34 cellular contexts compared by ENCODE assay signal in genomic region chr15:36658905-36659304, GRCh38.
DNase-seq lines count a peak whose midpoint lies in the region; ATAC-seq, FAIRE-seq and TF ChIP-seq lines count a peak whose summit lies in the region.
"Had no signal": no experiment of that assay in that cellular context is flagged by ENCODE, and none has a peak within 500 bp of the region (broad histone marks: within the 10 kb centered on the region; RNA-seq: fewer than 3 reads in every experiment).

No MANE protein-coding gene starts in this region.

- peak; percentile 71 for DNase-seq in NCI-H146 treated with DMSO at 0.1 percent for 48 hours (lab: John Stamatoyannopoulos, UW; ENCODE audit: unreplicated experiment)
- peak; percentile 6 for DNase-seq in NCI-H748 treated with DMSO at 0.1 percent for 48 hours (lab: John Stamatoyannopoulos, UW)
- DNase-seq in mesothelial cell of epicardium (ENCODE audit: low spot score in 2 of 2, unreplicated experiment in 2 of 2), result no peak
- no peak for DNase-seq in pancreas
- DNase-seq in ecto neural progenitor cell (ENCODE audit: low spot score), result no peak
- DNase-seq in immature natural killer cell, result no peak
- DNase-seq: activated CD4-positive, alpha-beta T cell treated with anti-CD3 and anti-CD28 coated beads, Interleukin-2, amount 50 U/mL, for 4 hours; activated CD8-positive, alpha-beta memory T cell treated with anti-CD3 and anti-CD28 coated beads, Interleukin-2, amount 10 ng/mL, durations not matched to agents 7 days and 5 days; activated gamma-delta T cell treated with Interleukin-2 at 50 U/mL for 16 hours; activated naive CD8-positive, alpha-beta T cell treated with anti-CD3 and anti-CD28 coated beads, Interleukin-2, amount 50 U/mL, for 24 hours; activated T-cell treated with anti-CD3 and anti-CD28 coated beads, Interleukin-2, amount 50 U/mL, for 4 hours; CD8-positive, alpha-beta memory T cell; effector memory CD8-positive, alpha-beta T cell; glutamatergic neuron; islet precursor cell; midbrain; naive thymus-derived CD4-positive, alpha-beta T cell; NCI-H187 treated with DMSO at 0.1 percent for 48 hours; NCI-H226; NK-92 treated with Interleukin-12 subunit alpha and Interleukin-12 subunit beta, amount 100 ng/mL, for 24 hours; occipital lobe; sigmoid colon; stimulated activated CD4-positive, alpha-beta T cell treated with anti-CD3 and anti-CD28 coated beads, Interleukin-12 subunit alpha, Interleukin-12 subunit beta, amount 100 ng/mL, for 4 hours; stimulated activated CD4-positive, alpha-beta T cell treated with anti-CD3 and anti-CD28 coated beads, Interleukin-4, amount 100 ng/mL, for 1 hour; T-helper 17 cell had no signal

- H3K4me1 ChIP-seq in HEK293 (ENCODE audit: control insufficient read depth, insufficient read depth, low read length) (0 out of 2 replicates have a peak, but pooled peaks cover 7% of the 10 kb centered on the region), pancreas (no peaks in the 10 kb centered on the region)
- H3K4me1 ChIP-seq: tibial nerve had no signal

- H3K27me3 Mint-ChIP-seq in mesothelial cell of epicardium (ENCODE audit: low read depth) (no peaks in the 10 kb centered on the region), immature natural killer cell (ENCODE audit: low read depth in 3 of 3) (no peaks in the 10 kb centered on the region)
- H3K27me3 Mint-ChIP-seq: activated CD8-positive, alpha-beta memory T cell treated with anti-CD3 and anti-CD28 coated beads, Interleukin-2, amount 10 ng/mL, durations not matched to agents 7 days and 5 days; activated naive CD8-positive, alpha-beta T cell treated with anti-CD3 and anti-CD28 coated beads, Interleukin-2, amount 50 U/mL, for 24 hours; CD8-positive, alpha-beta memory T cell; effector memory CD8-positive, alpha-beta T cell; naive thymus-derived CD4-positive, alpha-beta T cell; T-helper 17 cell had no signal

- no peak overlapping the region for H3K4me3 ChIP-seq in HEK293 (ENCODE audit: low read depth, low read length)
- no peak overlapping the region for H3K4me3 ChIP-seq in pancreas
- H3K4me3 ChIP-seq: coronary artery, HAP-1, sigmoid colon, tibial nerve had no signal

- intact Hi-C loops in pancreas (cut with DNase I), result no loop called here

- H3K4me1 Mint-ChIP-seq in mesothelial cell of epicardium (peaks cover 65% of the 10 kb centered on the region), immature natural killer cell (no peaks in the 10 kb centered on the region)
- H3K4me1 Mint-ChIP-seq: activated CD8-positive, alpha-beta memory T cell treated with anti-CD3 and anti-CD28 coated beads, Interleukin-2, amount 10 ng/mL, durations not matched to agents 7 days and 5 days; activated naive CD8-positive, alpha-beta T cell treated with anti-CD3 and anti-CD28 coated beads, Interleukin-2, amount 50 U/mL, for 24 hours; CD8-positive, alpha-beta memory T cell; naive thymus-derived CD4-positive, alpha-beta T cell; T-helper 17 cell had no signal

- H3K36me3 Mint-ChIP-seq in mesothelial cell of epicardium (peaks cover 13% of the 10 kb centered on the region), immature natural killer cell (peaks cover 35 to 36% (median 36%) of the 10 kb centered on the region in 3 donors)

- no peak for TF ChIP-seq CTCF in HEK293 (tag by site-specific recombination; IDR thresholded peaks at IDR 0.05)
- no peak for TF ChIP-seq CTCF in mesothelial cell of epicardium (IDR thresholded peaks at IDR 0.05; ENCODE audit: unreplicated experiment)
- TF ChIP-seq CTCF in pancreas (IDR thresholded peaks at IDR 0.05), result no peak

- H3K9me3 Mint-ChIP-seq in mesothelial cell of epicardium (peaks cover 10% of the 10 kb centered on the region), immature natural killer cell (no peaks in the 10 kb centered on the region)
- H3K9me3 Mint-ChIP-seq: activated T-cell treated with anti-CD3 and anti-CD28 coated beads, Interleukin-2, amount 50 U/mL, for 4 hours had no signal

- H3K9me3 ChIP-seq in HEK293 (ENCODE audit: control insufficient read depth, insufficient read depth, low read depth, low read length) (no peaks in the 10 kb centered on the region), pancreas (no peaks in the 10 kb centered on the region)
- H3K9me3 ChIP-seq: HAP-1, sigmoid colon, tibial nerve had no signal

- H3K27ac ChIP-seq in HEK293 (ENCODE audit: extremely low read depth, low read depth, low read length) (no peak overlapping the region), pancreas (no peak overlapping the region)
- H3K27ac ChIP-seq: coronary artery, sigmoid colon, SK-N-MC, tibial nerve had no signal

- POLR2A ChIA-PET in HEK293 (lab: Yijun Ruan, JAX), result no interaction called here

- no peak for ATAC-seq in pancreas
- ATAC-seq: activated CD4-positive, CD25-positive, alpha-beta regulatory T cell treated with anti-CD3 and anti-CD28 coated beads, Interleukin-2, amount 50 U/mL, for 24 hours; activated CD8-positive, alpha-beta memory T cell treated with anti-CD3 and anti-CD28 coated beads, Interleukin-2, amount 10 ng/mL, durations not matched to agents 7 days and 5 days; activated naive CD8-positive, alpha-beta T cell treated with anti-CD3 and anti-CD28 coated beads, Interleukin-2, amount 50 U/mL, for 24 hours; activated T-cell treated with anti-CD3 and anti-CD28 coated beads, Interleukin-2, amount 50 U/mL, for 4 hours; effector memory CD8-positive, alpha-beta T cell; HepG2; naive thymus-derived CD4-positive, alpha-beta T cell; T-helper 17 cell had no signal

- H3K36me3 ChIP-seq in HEK293 (ENCODE audit: control insufficient read depth in 2 of 2, insufficient read depth in 1 of 2, low read length in 2 of 2) (no peaks in the 10 kb centered on the region), pancreas (no peaks in the 10 kb centered on the region)
- H3K36me3 ChIP-seq: HAP-1, sigmoid colon had no signal

- H3K27me3 ChIP-seq in pancreas, result no peaks in the 10 kb centered on the region
- H3K27me3 ChIP-seq: sigmoid colon, tibial nerve had no signal

- 40 to 45% methylated on average over 3 of the region's 3 CpGs for WGBS in pancreas, 2 donors

- H3K4me3 Mint-ChIP-seq in mesothelial cell of epicardium (no peak overlapping the region), immature natural killer cell (no peak overlapping the region)
- H3K4me3 Mint-ChIP-seq: activated CD8-positive, alpha-beta memory T cell treated with anti-CD3 and anti-CD28 coated beads, Interleukin-2, amount 10 ng/mL, durations not matched to agents 7 days and 5 days; activated naive CD8-positive, alpha-beta T cell treated with anti-CD3 and anti-CD28 coated beads, Interleukin-2, amount 50 U/mL, for 24 hours; activated T-cell treated with anti-CD3 and anti-CD28 coated beads, Interleukin-2, amount 50 U/mL, for 4 hours; CD8-positive, alpha-beta memory T cell; effector memory CD8-positive, alpha-beta T cell; naive thymus-derived CD4-positive, alpha-beta T cell; T-helper 17 cell had no signal

- H3K27ac Mint-ChIP-seq in mesothelial cell of epicardium (peak overlapping the region; percentile 92), immature natural killer cell (no peak overlapping the region)
- H3K27ac Mint-ChIP-seq: activated CD8-positive, alpha-beta memory T cell treated with anti-CD3 and anti-CD28 coated beads, Interleukin-2, amount 10 ng/mL, durations not matched to agents 7 days and 5 days; activated naive CD8-positive, alpha-beta T cell treated with anti-CD3 and anti-CD28 coated beads, Interleukin-2, amount 50 U/mL, for 24 hours; CD8-positive, alpha-beta memory T cell; effector memory CD8-positive, alpha-beta T cell; T-helper 17 cell had no signal

- CTCF ChIA-PET in HEK293 (lab: Yijun Ruan, JAX), result no interaction called here

- no peak for FAIRE-seq in pancreas (lab: Jason Lieb, UNC)
- FAIRE-seq: GM18507, HepG2, TTC549 had no signal

TF ChIP-seq in HEK293, 187 proteins besides CTCF, POLR2A, EP300 and RAD21:
- TF ChIP-seq MYNN (tag by site-specific recombination; IDR thresholded peaks at IDR 0.05; ENCODE audit: borderline replicate concordance), result peak; percentile 71
- no peak for TF ChIP-seq ZNF843 (tag by site-specific recombination; IDR thresholded peaks at IDR 0.05)

Comparison
In these comparisons a context has a peak if more than half of its experiments do, and no peak if none do; other contexts are left out.
1. DNase-seq: peak in NCI-H146 treated with DMSO at 0.1 percent for 48 hours (single experiment) and NCI-H748 treated with DMSO at 0.1 percent for 48 hours (single experiment); none in mesothelial cell of epicardium (0 of 2), pancreas (0 of 6), ecto neural progenitor cell (single experiment) and immature natural killer cell (0 of 3).